ENCODE assay signal across 20 cellular contexts in the genomic region with DNA sequence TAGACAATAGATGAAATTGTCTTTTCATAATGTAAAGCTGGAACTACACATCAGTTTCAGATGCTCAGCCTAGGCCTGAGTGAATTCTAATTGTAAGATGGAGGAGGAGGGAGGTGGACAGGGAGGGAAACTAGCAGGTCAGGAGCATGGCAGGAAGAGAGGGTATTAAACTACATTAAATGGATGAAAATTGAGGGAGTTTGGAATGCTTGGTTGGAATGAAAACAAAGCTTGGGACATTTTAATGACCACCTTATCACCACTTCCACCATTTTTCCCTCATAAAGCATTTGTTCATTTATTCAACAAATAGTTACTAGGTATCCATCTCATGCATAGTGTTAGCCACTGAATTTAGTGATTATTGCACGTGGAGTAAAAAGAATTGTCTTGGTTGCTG.
DNase-seq lines count a peak whose midpoint lies in the region; ATAC-seq, FAIRE-seq and TF ChIP-seq lines count a peak whose summit lies in the region.
"Had no signal": no experiment of that assay in that cellular context is flagged by ENCODE, and none has a peak within 500 bp of the region (broad histone marks: within the 10 kb centered on the region; RNA-seq: fewer than 3 reads in every experiment).

No MANE protein-coding gene starts in this region.

- H3K36me3 ChIP-seq in ectodermal cell (ENCODE audit: control insufficient read depth, insufficient read depth, low read length), result no peaks in the 10 kb centered on the region
- no peaks in the 10 kb centered on the region for H3K36me3 ChIP-seq in mesendoderm (ENCODE audit: control insufficient read depth, insufficient read depth, low read length)
- no peaks in the 10 kb centered on the region for H3K36me3 ChIP-seq in breast epithelium

- TF ChIP-seq EP300 in A549 (IDR thresholded peaks at IDR 0.05), result no peak

- H3K79me2 ChIP-seq in mesendoderm (ENCODE audit: control insufficient read depth, insufficient read depth, low read length), result no peaks in the 10 kb centered on the region

- no peak overlapping the region for H3K4ac ChIP-seq in mesendoderm (ENCODE audit: low read depth, low read length)

- no peak for TF ChIP-seq RAD21 in A549 (conservative IDR thresholded peaks at IDR 0.05 in 1 of 2, IDR thresholded peaks at IDR 0.05 in 1 of 2)

- H3K4me3 ChIP-seq in A549 (no peak overlapping the region), ectodermal cell (ENCODE audit: insufficient read depth, low read depth, low read length) (no peak overlapping the region), mesendoderm (ENCODE audit: low read length) (no peak overlapping the region), breast epithelium (no peak overlapping the region)
- H3K4me3 ChIP-seq: BLaER1 treated with 17β-estradiol and CSF1 and Interleukin-3, amounts not matched to agents 10 nM and 100 nM had no signal

- no peak for ATAC-seq in A549
- no peak for ATAC-seq in HG02970 (IDR thresholded peaks at IDR 0.05; ENCODE audit: low FRiP score, unreplicated experiment)
- ATAC-seq: PC-3 had no signal

- H3K56ac ChIP-seq in mesendoderm (ENCODE audit: low read length), result no peak overlapping the region

- H3K36me3 Mint-ChIP-seq in endothelial cell (ENCODE audit: low read depth, unreplicated experiment), result no peaks in the 10 kb centered on the region

- no peak for DNase-seq in A549 (ENCODE audit: low read depth in 1 of 2, low spot score in 1 of 2)
- peak; percentile 45 for DNase-seq in NCI-H146 (lab: John Stamatoyannopoulos, UW)
- no peak for DNase-seq in mesendoderm
- no peak for DNase-seq in 8988T
- DNase-seq in breast epithelium (ENCODE audit: low spot score in 2 of 2), result no peak
- no peak for DNase-seq in endothelial cell (ENCODE audit: low spot score)
- DNase-seq: CD8-positive, alpha-beta memory T cell; DMS79; GDM1; KBM-7; NCI-H1417 treated with DMSO at 0.1 percent for 48 hours; NCI-H524 treated with DMSO at 0.1 percent for 48 hours; PC-3 had no signal

- peak; percentile 49 for FAIRE-seq in A549 (lab: Jason Lieb, UNC)
- FAIRE-seq: D721Med, GM12891 had no signal

- H3K18ac ChIP-seq in mesendoderm (ENCODE audit: low read length), result no peak overlapping the region

- H3K9me3 Mint-ChIP-seq in endothelial cell (ENCODE audit: unreplicated experiment), result no peaks in the 10 kb centered on the region
- H3K9me3 Mint-ChIP-seq: CD8-positive, alpha-beta memory T cell had no signal

- H2BK120ac ChIP-seq in mesendoderm (ENCODE audit: low read depth, low read length), result peak overlapping the region; percentile 68

- WGBS in A549 (ENCODE audit: missing lambda C conversion rate), result 18% methylated on average over 1 of the region's 1 CpG
- WGBS in ectodermal cell, 2 experiments, result 7 to 29% methylated on average over 1 of the region's 1 CpG
- no CpG with 5 or more reads among the region's 1 CpG for WGBS in mesendoderm (ENCODE audit: extremely low coverage, insufficient coverage, low lambda C conversion rate)

- H3K27ac ChIP-seq in A549, result no peak overlapping the region
- peak overlapping the region; percentile 31 for H3K27ac ChIP-seq in ectodermal cell (ENCODE audit: insufficient read depth, low read depth, low read length, poor library complexity, severe bottlenecking)
- H3K27ac ChIP-seq in mesendoderm (ENCODE audit: low read depth, low read length), result no peak overlapping the region
- H3K27ac ChIP-seq in breast epithelium, result no peak overlapping the region
- H3K27ac ChIP-seq: BLaER1 treated with 17β-estradiol and CSF1 and Interleukin-3, amounts not matched to agents 10 nM and 100 nM; HL-60; RWPE1 had no signal

- no peak overlapping the region for H2BK5ac ChIP-seq in mesendoderm (ENCODE audit: low read length)

- H3K23ac ChIP-seq in mesendoderm (ENCODE audit: low read length), result no peak overlapping the region

- intact Hi-C loops in breast epithelium (cut with DNase I; ENCODE audit: low total_unique reads), result no loop called here

- H3K27me3 ChIP-seq in ectodermal cell (ENCODE audit: control insufficient read depth, insufficient read depth, low read length, poor library complexity, severe bottlenecking) (no peaks in the 10 kb centered on the region), mesendoderm (ENCODE audit: insufficient read depth, low read length, poor library complexity) (no peaks in the 10 kb centered on the region), breast epithelium (no peaks in the 10 kb centered on the region)
- H3K27me3 ChIP-seq: BLaER1 treated with 17β-estradiol and CSF1 and Interleukin-3, amounts not matched to agents 10 nM and 100 nM had no signal

- H4K8ac ChIP-seq in mesendoderm (ENCODE audit: low read depth, low read length), result no peak overlapping the region

- H2AK5ac ChIP-seq in mesendoderm (ENCODE audit: low read length), result no peak overlapping the region

- POLR2A ChIA-PET in A549 (lab: Yijun Ruan, JAX), result no interaction called here

- no peak overlapping the region for H2BK15ac ChIP-seq in mesendoderm (replicated peaks; ENCODE audit: low read depth)

- H3K9me3 ChIP-seq in A549, result no peaks in the 10 kb centered on the region
- no peaks in the 10 kb centered on the region for H3K9me3 ChIP-seq in ectodermal cell (ENCODE audit: control insufficient read depth, low read length)
- no peaks in the 10 kb centered on the region for H3K9me3 ChIP-seq in breast epithelium
- H3K9me3 ChIP-seq: BLaER1 treated with 17β-estradiol and CSF1 and Interleukin-3, amounts not matched to agents 10 nM and 100 nM had no signal

- H3K27me3 Mint-ChIP-seq in endothelial cell (ENCODE audit: unreplicated experiment), result no peaks in the 10 kb centered on the region
- H3K27me3 Mint-ChIP-seq: CD8-positive, alpha-beta memory T cell had no signal

- no peak overlapping the region for H4K5ac ChIP-seq in mesendoderm (ENCODE audit: low read length)

- CTCF ChIA-PET in A549 (lab: Yijun Ruan, JAX), result interaction anchor here (1.4 kb wide), 1 partner anchor 45 kb away, joined by 5 read pairs; no protein-coding TSS in a partner anchor

- TF ChIP-seq CTCF in A549 (IDR thresholded peaks at IDR 0.05) (no peak), breast epithelium (IDR thresholded peaks at IDR 0.05) (no peak), endothelial cell (IDR thresholded peaks at IDR 0.05; ENCODE audit: unreplicated experiment) (no peak)

- H3K27ac Mint-ChIP-seq in endothelial cell (ENCODE audit: unreplicated experiment), result no peak overlapping the region

- H3K9ac ChIP-seq in mesendoderm (ENCODE audit: low read length), result no peak overlapping the region
- H3K9ac ChIP-seq: BLaER1 treated with 17β-estradiol and CSF1 and Interleukin-3, amounts not matched to agents 10 nM and 100 nM had no signal

- no peaks in the 10 kb centered on the region for H3K4me1 ChIP-seq in A549
- peaks cover 39% of the 10 kb centered on the region for H3K4me1 ChIP-seq in ectodermal cell (ENCODE audit: control insufficient read depth, insufficient read depth, low read length)
- peaks cover 2% of the 10 kb centered on the region for H3K4me1 ChIP-seq in mesendoderm (ENCODE audit: control insufficient read depth, low read depth, low read length)
- no peaks in the 10 kb centered on the region for H3K4me1 ChIP-seq in breast epithelium
- H3K4me1 ChIP-seq: BLaER1 treated with 17β-estradiol and CSF1 and Interleukin-3, amounts not matched to agents 10 nM and 100 nM had no signal

- H3K4me1 Mint-ChIP-seq in endothelial cell (ENCODE audit: unreplicated experiment), result peaks cover 23% of the 10 kb centered on the region

- no peak for TF ChIP-seq POLR2A in A549 (IDR thresholded peaks at IDR 0.05; ENCODE audit: low read length)
- no peak for TF ChIP-seq POLR2A in breast epithelium (IDR thresholded peaks at IDR 0.05)

- H3K79me1 ChIP-seq in mesendoderm (ENCODE audit: low read length), result no peaks in the 10 kb centered on the region

- no peak overlapping the region for H3K4me2 ChIP-seq in A549
- no peak overlapping the region for H3K4me2 ChIP-seq in mesendoderm (ENCODE audit: low read length)
- H3K4me2 ChIP-seq: BLaER1 treated with 17β-estradiol and CSF1 and Interleukin-3, amounts not matched to agents 10 nM and 100 nM had no signal

- no peak overlapping the region for H3K4me3 Mint-ChIP-seq in endothelial cell (ENCODE audit: unreplicated experiment)
- H3K4me3 Mint-ChIP-seq: CD8-positive, alpha-beta memory T cell had no signal

TF ChIP-seq in A549, 52 proteins besides CTCF, POLR2A, EP300 and RAD21:
- TF ChIP-seq RCOR1 (IDR thresholded peaks at IDR 0.05; ENCODE audit: low read depth, low read length) (no peak), FOXS1 (CRISPR knock-in tag; IDR thresholded peaks at IDR 0.05) (no peak), ZFP36 (IDR thresholded peaks at IDR 0.05; ENCODE audit: borderline replicate concordance, partially characterized antibody) (no peak), HOXA7 (CRISPR knock-in tag; IDR thresholded peaks at IDR 0.05) (no peak), FOSL2 (IDR thresholded peaks at IDR 0.05) (no peak), FOSL2 (CRISPR knock-in tag; IDR thresholded peaks at IDR 0.05) (no peak), FOSB (CRISPR knock-in tag; IDR thresholded peaks at IDR 0.05) (no peak), EHF (CRISPR knock-in tag; IDR thresholded peaks at IDR 0.05) (no peak), RNF2 (IDR thresholded peaks at IDR 0.05; ENCODE audit: borderline replicate concordance, low read depth) (no peak), ZSCAN20 (CRISPR knock-in tag; IDR thresholded peaks at IDR 0.05) (no peak), RARB (CRISPR knock-in tag; IDR thresholded peaks at IDR 0.05) (no peak)
- TF ChIP-seq, protein P1, sequence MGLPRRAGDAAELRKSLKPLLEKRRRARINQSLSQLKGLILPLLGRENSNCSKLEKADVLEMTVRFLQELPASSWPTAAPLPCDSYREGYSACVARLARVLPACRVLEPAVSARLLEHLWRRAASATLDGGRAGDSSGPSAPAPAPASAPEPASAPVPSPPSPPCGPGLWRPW (IDR thresholded peaks at IDR 0.05), result no peak
TF ChIP-seq in A549: peak in this region for 0.
